35 cellular contexts compared by ENCODE assay signal in the genomic region with DNA sequence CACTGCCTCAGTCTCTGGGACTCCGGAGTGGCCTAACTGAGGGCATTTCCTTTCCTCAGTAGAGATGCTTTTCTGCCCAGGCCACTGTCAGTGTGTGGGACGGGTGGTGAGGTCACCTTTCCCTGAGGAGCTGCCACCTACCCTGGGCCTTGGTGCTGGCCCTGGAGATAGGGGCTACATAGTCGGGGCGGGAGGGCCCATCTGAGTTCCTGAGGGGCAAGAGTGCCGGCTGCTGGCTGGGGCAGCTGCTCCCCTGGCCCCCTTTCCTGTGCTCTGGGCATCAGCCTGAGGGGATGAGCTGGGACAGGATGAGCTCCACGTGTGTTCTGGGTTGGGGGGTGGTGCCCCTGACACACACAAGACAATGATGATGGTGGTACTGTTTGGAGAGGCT. TPM values are rescaled to one million over a fixed set of nuclear protein-coding genes. Genes with fewer than 3 reads are reported as not detected.
"Had no signal": no experiment of that assay in that cellular context is flagged by ENCODE, and none has a peak within 500 bp of the region (broad histone marks: within the 10 kb centered on the region; RNA-seq: fewer than 3 reads in every experiment).

No MANE protein-coding gene starts in this region.

- H3K27ac Mint-ChIP-seq: activated CD4-positive, alpha-beta memory T cell treated with anti-CD3 and anti-CD28 coated beads, Interleukin-2, amount 10 ng/mL, durations not matched to agents 7 days and 5 days; activated CD4-positive, alpha-beta T cell treated with anti-CD3 and anti-CD28 coated beads, Interleukin-2, amount 10 ng/mL, durations not matched to agents 7 days and 5 days; activated naive CD8-positive, alpha-beta T cell treated with anti-CD3 and anti-CD28 coated beads for 36 hours; activated T-helper 17 cell treated with anti-CD3 and anti-CD28 coated beads, Interleukin-2, amount 50 U/mL, for 72 hours; immature natural killer cell; natural killer cell treated with Interleukin-12 subunit alpha and Interleukin-12 subunit beta and Interleukin-15 and Interleukin-18, amount 100 ng/mL, for 72 hours; stimulated activated naive B cell treated with anti-CD40 and anti-IgM and Interleukin-4, amounts not matched to agents 10 μg/mL and 1 μg/mL and 100 μg/mL, for 72 hours had no signal

- DNase-seq: activated CD4-positive, alpha-beta memory T cell treated with anti-CD3 and anti-CD28 coated beads, Interleukin-2, amount 10 ng/mL, durations not matched to agents 7 days and 5 days; activated CD4-positive, alpha-beta T cell treated with anti-CD3 and anti-CD28 coated beads, Interleukin-2, amount 10 ng/mL, durations not matched to agents 7 days and 5 days; activated CD8-positive, alpha-beta memory T cell treated with anti-CD3 and anti-CD28 coated beads, Interleukin-2, amount 50 U/mL, for 48 hours; activated naive CD4-positive, alpha-beta T cell; activated naive CD8-positive, alpha-beta T cell treated with anti-CD3 and anti-CD28 coated beads for 36 hours; activated T-cell treated with anti-CD3 and anti-CD28 coated beads, Interleukin-2, amount 50 U/mL, for 4 hours; adrenal gland; cortex of kidney; foreskin fibroblast; immature natural killer cell; left lung; mesendoderm; right lobe of liver; small intestine; stimulated activated CD4-positive, alpha-beta T cell treated with anti-CD3 and anti-CD28 coated beads, Interleukin-15, amount 100 ng/mL, for 24 hours; stimulated activated CD4-positive, alpha-beta T cell treated with anti-CD3 and anti-CD28 coated beads, Interleukin-2, amount 100 ng/mL, for 24 hours; stimulated activated naive B cell treated with anti-CD40 and anti-IgM and Interleukin-4, amounts not matched to agents 10 μg/mL and 1 μg/mL and 100 μg/mL, for 72 hours; stomach; T-helper 2 cell; thyroid gland; upper lobe of left lung had no signal

- ATAC-seq: activated T-cell treated with anti-CD3 and anti-CD28 coated beads, Interleukin-2, amount 50 U/mL, for 4 hours; activated T-helper 17 cell treated with anti-CD3 and anti-CD28 coated beads, Interleukin-2, amount 50 U/mL, for 72 hours; body of pancreas; esophagus mucosa; heart left ventricle; left lung; mucosa of descending colon; natural killer cell treated with Interleukin-12 subunit alpha and Interleukin-12 subunit beta and Interleukin-15 and Interleukin-18, amount 100 ng/mL, for 72 hours; stimulated activated naive B cell treated with anti-CD40 and anti-IgM and Interleukin-4, amounts not matched to agents 10 μg/mL and 1 μg/mL and 100 μg/mL, for 72 hours had no signal

- H3K36me3 ChIP-seq: adrenal gland, heart left ventricle, left lung, neutrophil, right lobe of liver, stomach, thyroid gland, upper lobe of left lung had no signal

- H3K27ac ChIP-seq: adrenal gland, body of pancreas, heart left ventricle, left lung, neutrophil, right lobe of liver, stomach, thyroid gland, upper lobe of left lung had no signal

- H3K4me3 Mint-ChIP-seq: activated CD4-positive, alpha-beta memory T cell treated with anti-CD3 and anti-CD28 coated beads, Interleukin-2, amount 10 ng/mL, durations not matched to agents 7 days and 5 days; activated CD4-positive, alpha-beta T cell treated with anti-CD3 and anti-CD28 coated beads, Interleukin-2, amount 10 ng/mL, durations not matched to agents 7 days and 5 days; activated naive CD8-positive, alpha-beta T cell treated with anti-CD3 and anti-CD28 coated beads for 36 hours; activated T-cell treated with anti-CD3 and anti-CD28 coated beads, Interleukin-2, amount 50 U/mL, for 4 hours; activated T-helper 17 cell treated with anti-CD3 and anti-CD28 coated beads, Interleukin-2, amount 50 U/mL, for 72 hours; immature natural killer cell; natural killer cell treated with Interleukin-12 subunit alpha and Interleukin-12 subunit beta and Interleukin-15 and Interleukin-18, amount 100 ng/mL, for 72 hours; stimulated activated naive B cell treated with anti-CD40 and anti-IgM and Interleukin-4, amounts not matched to agents 10 μg/mL and 1 μg/mL and 100 μg/mL, for 72 hours had no signal

- H3K36me3 Mint-ChIP-seq: activated naive CD8-positive, alpha-beta T cell treated with anti-CD3 and anti-CD28 coated beads for 36 hours; immature natural killer cell; natural killer cell treated with Interleukin-12 subunit alpha and Interleukin-12 subunit beta and Interleukin-15 and Interleukin-18, amount 100 ng/mL, for 72 hours had no signal

- H3K4me3 ChIP-seq: adrenal gland, body of pancreas, heart left ventricle, left lung, lung, mucosa of descending colon, right lobe of liver, stomach, thyroid gland, upper lobe of left lung had no signal

- H3K9me3 Mint-ChIP-seq: activated CD4-positive, alpha-beta memory T cell treated with anti-CD3 and anti-CD28 coated beads, Interleukin-2, amount 10 ng/mL, durations not matched to agents 7 days and 5 days; activated CD4-positive, alpha-beta T cell treated with anti-CD3 and anti-CD28 coated beads, Interleukin-2, amount 10 ng/mL, durations not matched to agents 7 days and 5 days; activated naive CD8-positive, alpha-beta T cell treated with anti-CD3 and anti-CD28 coated beads for 36 hours; activated T-cell treated with anti-CD3 and anti-CD28 coated beads, Interleukin-2, amount 50 U/mL, for 4 hours; activated T-helper 17 cell treated with anti-CD3 and anti-CD28 coated beads, Interleukin-2, amount 50 U/mL, for 72 hours; immature natural killer cell; natural killer cell treated with Interleukin-12 subunit alpha and Interleukin-12 subunit beta and Interleukin-15 and Interleukin-18, amount 100 ng/mL, for 72 hours had no signal

- H3K4me1 Mint-ChIP-seq: activated CD4-positive, alpha-beta T cell treated with anti-CD3 and anti-CD28 coated beads, Interleukin-2, amount 10 ng/mL, durations not matched to agents 7 days and 5 days; activated T-helper 17 cell treated with anti-CD3 and anti-CD28 coated beads, Interleukin-2, amount 50 U/mL, for 72 hours had no signal

- H3K9me3 ChIP-seq: adrenal gland, body of pancreas, heart left ventricle, left lung, mucosa of descending colon, neutrophil, right lobe of liver, stomach, thyroid gland, upper lobe of left lung had no signal

RNA-seq across cellular contexts. Expression of a gene that starts 5.4 kb away (rescaled TPM):
- total RNA-seq: activated CD4-positive, alpha-beta memory T cell treated with anti-CD3 and anti-CD28 coated beads, Interleukin-2, amount 10 ng/mL, durations not matched to agents 7 days and 5 days; activated CD4-positive, alpha-beta T cell treated with anti-CD3 and anti-CD28 coated beads, Interleukin-2, amount 10 ng/mL, durations not matched to agents 7 days and 5 days; activated naive CD8-positive, alpha-beta T cell treated with anti-CD3 and anti-CD28 coated beads for 36 hours; activated T-cell treated with anti-CD3 and anti-CD28 coated beads, Interleukin-2, amount 50 U/mL, for 4 hours; activated T-helper 17 cell treated with anti-CD3 and anti-CD28 coated beads, Interleukin-2, amount 50 U/mL, for 72 hours; aorta; esophagus mucosa; kidney epithelial cell; left lung; lung; natural killer cell treated with Interleukin-12 subunit alpha and Interleukin-12 subunit beta and Interleukin-15 and Interleukin-18, amount 100 ng/mL, for 72 hours; osteocyte; posterior vena cava; right lobe of liver; upper lobe of left lung had no signal
- polyA plus RNA-seq: aorta, heart left ventricle had no signal

RNA-seq across cellular contexts. Expression of a gene that starts 20.6 kb away (rescaled TPM):
- total RNA-seq: activated CD4-positive, alpha-beta memory T cell treated with anti-CD3 and anti-CD28 coated beads, Interleukin-2, amount 10 ng/mL, durations not matched to agents 7 days and 5 days; activated CD4-positive, alpha-beta T cell treated with anti-CD3 and anti-CD28 coated beads, Interleukin-2, amount 10 ng/mL, durations not matched to agents 7 days and 5 days; activated naive CD8-positive, alpha-beta T cell treated with anti-CD3 and anti-CD28 coated beads for 36 hours; activated T-cell treated with anti-CD3 and anti-CD28 coated beads, Interleukin-2, amount 50 U/mL, for 4 hours; activated T-helper 17 cell treated with anti-CD3 and anti-CD28 coated beads, Interleukin-2, amount 50 U/mL, for 72 hours; adrenal gland; aorta; body of pancreas; chondrocyte; esophagus mucosa; heart left ventricle; kidney epithelial cell; left lung; lung; mucosa of descending colon; natural killer cell treated with Interleukin-12 subunit alpha and Interleukin-12 subunit beta and Interleukin-15 and Interleukin-18, amount 100 ng/mL, for 72 hours; osteocyte; posterior vena cava; renal cortical epithelial cell; right lobe of liver; stomach; thyroid gland; upper lobe of left lung had no signal
- polyA plus RNA-seq: adrenal gland, aorta, heart left ventricle, immature natural killer cell, lung, small intestine, stomach had no signal
